In the genomic region with DNA sequence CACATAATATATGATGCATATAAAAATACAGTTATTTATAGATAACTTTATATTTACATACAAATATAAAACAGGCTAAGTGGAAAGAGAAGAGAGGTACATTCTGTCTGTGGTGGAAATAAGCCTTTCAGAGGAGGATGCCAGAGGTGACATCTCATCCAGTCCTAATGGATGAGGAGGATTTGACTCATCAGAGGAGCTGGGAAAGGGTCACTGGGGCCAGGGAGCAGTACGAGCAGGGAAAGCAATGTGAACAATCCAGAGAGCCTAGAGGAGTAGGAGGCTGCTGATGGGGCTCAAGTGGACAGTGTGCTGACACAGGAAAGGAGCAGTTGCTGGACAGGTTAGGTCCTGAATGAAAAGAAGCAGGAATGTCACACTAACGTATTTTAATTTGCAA, we compare ENCODE assay signal across 18 cellular contexts. TPM values are rescaled to one million over a fixed set of nuclear protein-coding genes. Genes with fewer than 3 reads are reported as not detected.
DNase-seq lines count a peak whose midpoint lies in the region; ATAC-seq and TF ChIP-seq lines count a peak whose summit lies in the region.
"Had no signal": no experiment of that assay in that cellular context is flagged by ENCODE, and none has a peak within 500 bp of the region (broad histone marks: within the 10 kb centered on the region; RNA-seq: fewer than 3 reads in every experiment).

No MANE protein-coding gene starts in this region.

- DNase-seq in EL (peak; percentile 94), RPMI7951 (ENCODE audit: low read depth) (peak; percentile 89), epithelial cell of prostate (ENCODE audit: low read depth, low spot score) (no peak), non-pigmented ciliary epithelial cell (ENCODE audit: low read depth) (peak; percentile 73), upper lobe of right lung (no peak), DMS114 treated with DMSO at 0.1 percent for 48 hours (lab: John Stamatoyannopoulos, UW; ENCODE audit: unreplicated experiment) (no peak), posterior vena cava (ENCODE audit: low spot score) (no peak), mucosa of descending colon (no peak)
- DNase-seq: activated CD4-positive, alpha-beta T cell treated with anti-CD3 and anti-CD28 coated beads, Interleukin-2, amount 50 U/mL, for 4 hours; activated naive CD4-positive, alpha-beta T cell; CD4-positive, CD25-positive, alpha-beta regulatory T cell; heart right ventricle; lower lobe of right lung; MM.1S; ovary; stimulated activated CD4-positive, alpha-beta T cell treated with anti-CD3 and anti-CD28 coated beads, Interleukin-2, amount 100 ng/mL, for 48 hours; stimulated activated naive CD4-positive, alpha-beta T cell treated with Interleukin-2 at 50 U/mL for 16 hours had no signal

- H3K4me3 ChIP-seq in upper lobe of right lung = no peak overlapping the region
- H3K4me3 ChIP-seq in mucosa of descending colon = no peak overlapping the region
- H3K4me3 ChIP-seq: coronary artery, heart right ventricle, lower lobe of right lung, ovary had no signal

- peak overlapping the region; percentile 14 for H3K27ac ChIP-seq in epithelial cell of prostate
- H3K27ac ChIP-seq in upper lobe of right lung = no peak overlapping the region
- H3K27ac ChIP-seq: coronary artery, heart right ventricle, lower lobe of right lung, ovary had no signal

- H3K36me3 ChIP-seq in upper lobe of right lung (no peaks in the 10 kb centered on the region), mucosa of descending colon (ENCODE audit: low read depth) (no peaks in the 10 kb centered on the region)
- H3K36me3 ChIP-seq: heart right ventricle, lower lobe of right lung, ovary had no signal

- intact Hi-C loops in upper lobe of right lung (cut with DNase I) (no loop called here), posterior vena cava (cut with DNase I) (loop anchor here in 1 of 2 donors (10.0 kb wide), 1 partner anchor 57 kb away; the partner anchor contains the start of gene ITGBL1), mucosa of descending colon (cut with DNase I, micrococcal nuclease) (no loop called here)

- no peaks in the 10 kb centered on the region for H3K27me3 ChIP-seq in upper lobe of right lung
- H3K27me3 ChIP-seq: heart right ventricle, ovary had no signal

- H3K4me1 ChIP-seq in upper lobe of right lung (no peaks in the 10 kb centered on the region), mucosa of descending colon (ENCODE audit: low read depth) (no peaks in the 10 kb centered on the region)
- H3K4me1 ChIP-seq: lower lobe of right lung had no signal

- no peaks in the 10 kb centered on the region for H3K9me3 ChIP-seq in upper lobe of right lung
- no peaks in the 10 kb centered on the region for H3K9me3 ChIP-seq in mucosa of descending colon
- H3K9me3 ChIP-seq: heart right ventricle, lower lobe of right lung, ovary had no signal

- no peak for ATAC-seq in upper lobe of right lung
- no peak for ATAC-seq in mucosa of descending colon
- ATAC-seq: lower lobe of right lung had no signal

- TF ChIP-seq CTCF in upper lobe of right lung (IDR thresholded peaks at IDR 0.05) = no peak
- no peak for TF ChIP-seq CTCF in mucosa of descending colon (IDR thresholded peaks at IDR 0.05)

RNA-seq across cellular contexts. Expression of gene NALCN, which starts 18.6 kb away (rescaled TPM):
- total RNA-seq in RPMI7951 (2014; rRNA removed; shearing (Covaris generic)) = 2.9 and 3.2 TPM in 2 replicates
- total RNA-seq in upper lobe of right lung = 3.5 TPM
- 10 to 100 TPM; 17.0 to 18.9 TPM for total RNA-seq in posterior vena cava
- total RNA-seq in mucosa of descending colon = 1 to 10 TPM in 1 of 3 donors, under 1 TPM in 2; 0.10 to 1.4 (median 0.12) TPM
- total RNA-seq: CD4-positive, CD25-positive, alpha-beta regulatory T cell had no signal

RNA-seq across cellular contexts. Expression of gene ITGBL1, which starts 54.7 kb away (rescaled TPM):
- total RNA-seq in RPMI7951 (2014; rRNA removed; shearing (Covaris generic)) = 57.1 and 69.0 TPM in 2 replicates
- total RNA-seq in upper lobe of right lung (43.6 TPM), posterior vena cava (100 to 1,000 TPM in 1 of 2 donors, 10 to 100 TPM in 1; 75.1 to 118 TPM), mucosa of descending colon (1 to 10 TPM in 2 of 3 donors, under 1 TPM in 1; 0.06 to 2.3 (median 1.1) TPM)
- total RNA-seq: CD4-positive, CD25-positive, alpha-beta regulatory T cell had no signal

Comparison
In these comparisons a context has a peak if more than half of its experiments do, and no peak if none do; other contexts are left out.
1. DNase-seq: peak in EL (single experiment), RPMI7951 (single experiment) and non-pigmented ciliary epithelial cell (single experiment); none in epithelial cell of prostate (single experiment), upper lobe of right lung (single experiment), DMS114 treated with DMSO at 0.1 percent for 48 hours (single experiment), posterior vena cava (single experiment) and mucosa of descending colon (0 of 3).
2. RNA of gene ITGBL1, which starts 54.7 kb away (total RNA-seq): 75.1 to 118 TPM in posterior vena cava, 57.1 to 69.0 TPM in RPMI7951 and 43.6 TPM in upper lobe of right lung (single experiment); 0.06 to 2.3 TPM in mucosa of descending colon; every median in the first group is over 10 times any median in the second.